Comparison of ENCODE assay signal across 1 cellular context in genomic region chr14:72311116-72311515, GRCh38.
TF ChIP-seq lines count a peak whose summit lies in the region.

No MANE protein-coding gene starts in this region.

TF ChIP-seq in SK-N-SH, 30 proteins besides CTCF, POLR2A, EP300 and RAD21 (continued from another document):
- TF ChIP-seq FOXM1 (IDR thresholded peaks at IDR 0.05; ENCODE audit: low read depth) (no peak), FOXJ3 (CRISPR knock-in tag; IDR thresholded peaks at IDR 0.05) (no peak), RXRA (IDR thresholded peaks at IDR 0.05; ENCODE audit: borderline replicate concordance, low read depth) (no peak)
